Comparison of ENCODE assay signal across 10 cellular contexts in the genomic region with DNA sequence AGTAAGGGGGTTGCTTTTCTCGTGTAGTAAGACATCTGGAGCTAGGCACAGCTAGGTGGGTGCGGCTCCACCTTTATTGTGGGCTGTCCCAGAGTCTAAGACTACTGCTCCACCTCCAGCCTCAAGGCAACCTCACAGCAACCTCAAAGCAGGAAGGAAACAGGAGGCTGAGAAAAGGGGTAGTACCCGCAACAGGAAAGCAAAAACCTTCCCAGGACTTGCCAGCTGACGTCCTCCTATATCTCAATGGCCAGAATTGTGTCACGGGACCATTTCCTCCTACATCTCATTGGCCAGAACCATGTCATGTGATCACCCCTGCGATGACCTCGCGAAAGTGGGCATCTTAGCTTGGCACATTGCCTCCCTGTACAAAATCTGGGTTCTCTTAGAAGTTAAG. TPM values are rescaled to one million over a fixed set of nuclear protein-coding genes. Genes with fewer than 3 reads are reported as not detected.
DNase-seq lines count a peak whose midpoint lies in the region; ATAC-seq and TF ChIP-seq lines count a peak whose summit lies in the region.
"Had no signal": no experiment of that assay in that cellular context is flagged by ENCODE, and none has a peak within 500 bp of the region (broad histone marks: within the 10 kb centered on the region; RNA-seq: fewer than 3 reads in every experiment).

No MANE protein-coding gene starts in this region.

- H3K4me3 ChIP-seq in CD4-positive, alpha-beta memory T cell (ENCODE audit: low read length in 2 of 2), result no peak overlapping the region
- H3K4me3 ChIP-seq: HAP-1 had no signal

- CTCF ChIA-PET in CD4-positive, alpha-beta memory T cell (lab: Charles Lee; ENCODE audit: partially characterized antibody), result interaction anchor here (0.6 to 2.3 kb wide), 2 partner anchors 66 to 171 kb away, joined by 3 to 9 read pairs; no protein-coding TSS in a partner anchor
- CTCF ChIA-PET in activated CD8-positive, alpha-beta T cell treated with anti-CD3 and anti-CD28 coated beads for 36 hours (lab: Charles Lee), result interaction anchor here (0.6 to 2.6 kb wide), 5 partner anchors 13 to 270 kb away, joined by 3 to 8 read pairs (median 4); no protein-coding TSS in a partner anchor

- no peaks in the 10 kb centered on the region for H3K36me3 Mint-ChIP-seq in CD4-positive, alpha-beta memory T cell
- H3K36me3 Mint-ChIP-seq in activated CD8-positive, alpha-beta T cell treated with anti-CD3 and anti-CD28 coated beads for 36 hours (ENCODE audit: low read depth), result no peaks in the 10 kb centered on the region

- H3K9me3 Mint-ChIP-seq in CD4-positive, alpha-beta memory T cell, result peaks cover 0 to 3% (median 0%) of the 10 kb centered on the region in 8 donors
- peaks cover 6% of the 10 kb centered on the region for H3K9me3 Mint-ChIP-seq in activated CD8-positive, alpha-beta T cell treated with anti-CD3 and anti-CD28 coated beads for 36 hours

- H3K36me3 ChIP-seq in CD4-positive, alpha-beta memory T cell (ENCODE audit: insufficient read depth, low read length), result no peaks in the 10 kb centered on the region
- H3K36me3 ChIP-seq: HAP-1 had no signal

- H3K27ac ChIP-seq in CD4-positive, alpha-beta memory T cell (ENCODE audit: low read depth, low read length), result no peak overlapping the region

- peak; percentile 68 for ATAC-seq in activated CD8-positive, alpha-beta T cell treated with anti-CD3 and anti-CD28 coated beads for 36 hours
- ATAC-seq in HG03280 (IDR thresholded peaks at IDR 0.05; ENCODE audit: unreplicated experiment) (no peak), GM21390 (IDR thresholded peaks at IDR 0.05; ENCODE audit: unreplicated experiment) (no peak), HG03354 (IDR thresholded peaks at IDR 0.05; ENCODE audit: poor library complexity, severe bottlenecking, unreplicated experiment) (no peak)

- TF ChIP-seq POLR2A in erythroblast (IDR thresholded peaks at IDR 0.05; ENCODE audit: low read length), result no peak

- peak overlapping the region; percentile 42 to 93 (median 87) for H3K27ac Mint-ChIP-seq in CD4-positive, alpha-beta memory T cell
- peak overlapping the region; percentile 68 for H3K27ac Mint-ChIP-seq in activated CD8-positive, alpha-beta T cell treated with anti-CD3 and anti-CD28 coated beads for 36 hours

- TF ChIP-seq CTCF in activated CD8-positive, alpha-beta T cell treated with anti-CD3 and anti-CD28 coated beads for 36 hours (IDR thresholded peaks at IDR 0.05), result no peak

- H3K4me1 ChIP-seq in CD4-positive, alpha-beta memory T cell (ENCODE audit: insufficient read depth, low read length), result peaks cover 23% of the 10 kb centered on the region
- H3K4me1 ChIP-seq: HAP-1 had no signal

- H3K4me1 Mint-ChIP-seq in CD4-positive, alpha-beta memory T cell, result peaks cover 20 to 51% (median 34%) of the 10 kb centered on the region in 4 donors
- peaks cover 18% of the 10 kb centered on the region for H3K4me1 Mint-ChIP-seq in activated CD8-positive, alpha-beta T cell treated with anti-CD3 and anti-CD28 coated beads for 36 hours (ENCODE audit: low read depth)

- intact Hi-C loops in CD4-positive, alpha-beta memory T cell (cut with micrococcal nuclease), result loop anchor here (1.0 to 10.0 kb wide), 3 partner anchors 26 to 871 kb away; a partner anchor contains a TSS
- intact Hi-C loops in activated CD8-positive, alpha-beta T cell treated with anti-CD3 and anti-CD28 coated beads for 36 hours (cut with micrococcal nuclease), result no loop called here

- peak; percentile 72 to 81 (median 78) for DNase-seq in CD4-positive, alpha-beta memory T cell
- DNase-seq in NOMO-1 (lab: John Stamatoyannopoulos, UW; ENCODE audit: unreplicated experiment in 2 of 2) (peak; percentile 89 to 92), erythroblast (lab: John Stamatoyannopoulos, UW) (peak; percentile 10 to 12), NCI-H146 treated with DMSO at 0.1 percent for 48 hours (lab: John Stamatoyannopoulos, UW; ENCODE audit: unreplicated experiment) (no peak)
- peak; percentile 68 for DNase-seq in activated CD8-positive, alpha-beta T cell treated with anti-CD3 and anti-CD28 coated beads for 36 hours
- DNase-seq: NCI-H748 treated with DMSO at 0.1 percent for 48 hours had no signal

- H3K4me3 Mint-ChIP-seq in CD4-positive, alpha-beta memory T cell, result peak overlapping the region; percentile 12 to 78 (median 60)
- peak overlapping the region; percentile 7 for H3K4me3 Mint-ChIP-seq in activated CD8-positive, alpha-beta T cell treated with anti-CD3 and anti-CD28 coated beads for 36 hours

- H3K27me3 Mint-ChIP-seq in CD4-positive, alpha-beta memory T cell, result no peaks in the 10 kb centered on the region
- no peaks in the 10 kb centered on the region for H3K27me3 Mint-ChIP-seq in activated CD8-positive, alpha-beta T cell treated with anti-CD3 and anti-CD28 coated beads for 36 hours

- no peaks in the 10 kb centered on the region for H3K27me3 ChIP-seq in CD4-positive, alpha-beta memory T cell (ENCODE audit: insufficient read depth, low read length)

- POLR2A ChIA-PET in CD4-positive, alpha-beta memory T cell (lab: Charles Lee; ENCODE audit: partially characterized antibody), result interaction anchor here (1.0 to 2.4 kb wide), 6 partner anchors 29 to 324 kb away, joined by 3 to 14 read pairs (median 8); a partner anchor contains a TSS
- POLR2A ChIA-PET in activated CD8-positive, alpha-beta T cell treated with anti-CD3 and anti-CD28 coated beads for 36 hours (lab: Charles Lee), result interaction anchor here (1.5 kb wide), 1 partner anchor 12 kb away, joined by 5 read pairs; no protein-coding TSS in a partner anchor

- H3K9me3 ChIP-seq in CD4-positive, alpha-beta memory T cell (ENCODE audit: control insufficient read depth in 1 of 2, low read length in 2 of 2), result no peaks in the 10 kb centered on the region
- H3K9me3 ChIP-seq: HAP-1 had no signal

RNA-seq across cellular contexts. Expression of a gene that starts 4.3 kb away (rescaled TPM):
- total RNA-seq in CD4-positive, alpha-beta memory T cell, result 10 to 100 TPM; 13.1 to 14.9 TPM
- 10 to 100 TPM in 1 of 2 donors, 1 to 10 TPM in 1; 8.1 to 11.7 TPM for polyA plus RNA-seq in CD4-positive, alpha-beta memory T cell
- total RNA-seq in activated CD8-positive, alpha-beta T cell treated with anti-CD3 and anti-CD28 coated beads for 36 hours, result 1 to 10 TPM; 6.2 to 8.2 TPM
